Comparison of ENCODE assay signal across 25 cellular contexts in genomic region chr3:167938516-167938915, GRCh38.
"Had no signal": no experiment of that assay in that cellular context is flagged by ENCODE, and none has a peak within 500 bp of the region (broad histone marks: within the 10 kb centered on the region; RNA-seq: fewer than 3 reads in every experiment).

No MANE protein-coding gene starts in this region.

- H3K27me3 ChIP-seq: esophagus squamous epithelium, gastrocnemius medialis, left lung had no signal

- FAIRE-seq: islet of Langerhans, keratinocyte had no signal

- DNase-seq: cortex of kidney; effector CD8-positive, alpha-beta T cell; effector memory CD8-positive, alpha-beta T cell; endodermal cell; erythroblast; esophagus squamous epithelium; foreskin fibroblast; foreskin melanocyte; gastrocnemius medialis; glutamatergic neuron; head of caudate nucleus; heart right ventricle; hippocampal formation; left cardiac atrium; left lung; left ventricle myocardium superior; lower lobe of right lung; mesenchymal stem cell; mucosa of descending colon; naive B cell; naive thymus-derived CD8-positive, alpha-beta T cell had no signal

- H3K27ac ChIP-seq: epithelial cell of prostate, esophagus squamous epithelium, gastrocnemius medialis, heart right ventricle, left lung, lower lobe of right lung had no signal

- H3K9me3 ChIP-seq: esophagus squamous epithelium, gastrocnemius medialis, lower lobe of right lung, mucosa of descending colon had no signal

- H3K4me3 ChIP-seq: esophagus squamous epithelium, gastrocnemius medialis, heart right ventricle, left lung, lower lobe of right lung, mucosa of descending colon had no signal

- ATAC-seq: effector memory CD8-positive, alpha-beta T cell; esophagus mucosa; gastrocnemius medialis; heart right ventricle; left cardiac atrium; left lung; left ventricle myocardium superior; lower lobe of right lung; mucosa of descending colon; naive thymus-derived CD8-positive, alpha-beta T cell had no signal

- H3K4me1 ChIP-seq: gastrocnemius medialis had no signal

- H3K36me3 ChIP-seq: esophagus squamous epithelium, gastrocnemius medialis, heart right ventricle, left lung, lower lobe of right lung had no signal
